In the genomic region with DNA sequence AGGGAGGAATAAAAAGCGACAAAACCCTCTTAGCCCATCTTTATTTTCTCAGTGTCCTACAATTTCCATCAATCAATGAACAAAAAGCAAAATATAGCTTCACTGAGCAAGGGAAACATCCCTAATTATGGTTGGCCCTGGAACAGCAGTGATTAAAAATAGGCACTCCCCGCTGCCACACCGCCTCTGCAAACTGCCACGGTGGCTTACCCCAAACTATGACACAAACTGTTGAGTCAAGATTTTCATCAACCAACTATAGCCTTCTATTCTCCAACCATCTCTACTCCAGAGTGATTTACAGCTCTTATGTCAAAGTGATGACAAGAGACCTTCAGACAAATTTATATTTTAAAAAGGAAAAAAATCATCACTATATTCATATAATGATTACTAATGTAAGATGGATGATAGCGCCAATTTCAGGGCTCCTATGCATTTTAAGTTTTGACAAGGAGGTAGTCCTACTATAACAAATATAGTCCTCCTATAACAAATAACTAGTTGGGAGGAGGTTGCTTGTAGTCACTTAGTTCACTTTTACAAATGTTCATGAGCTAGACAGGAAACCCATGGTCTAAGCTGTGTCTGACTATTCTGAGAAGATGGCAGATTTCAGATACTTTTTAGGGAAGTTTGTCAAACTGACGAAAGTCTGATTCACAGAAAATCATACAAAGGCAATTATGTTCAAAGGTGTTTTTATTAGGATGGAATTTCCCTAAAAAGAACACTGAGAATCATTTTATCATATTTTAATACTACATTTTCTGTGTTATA, we compare ENCODE assay signal across 11 cellular contexts. TPM values are rescaled to one million over a fixed set of nuclear protein-coding genes. Genes with fewer than 3 reads are reported as not detected.
DNase-seq lines count a peak whose midpoint lies in the region; ATAC-seq and TF ChIP-seq lines count a peak whose summit lies in the region.
"Had no signal": no experiment of that assay in that cellular context is flagged by ENCODE, and none has a peak within 500 bp of the region (broad histone marks: within the 10 kb centered on the region; RNA-seq: fewer than 3 reads in every experiment).

No MANE protein-coding gene starts in this region.

- peaks cover 18% of the 10 kb centered on the region for H3K4me1 Mint-ChIP-seq in activated CD8-positive, alpha-beta T cell treated with anti-CD3 and anti-CD28 coated beads, Interleukin-2, amount 10 ng/mL, durations not matched to agents 7 days and 5 days (ENCODE audit: low read depth)

- H3K36me3 ChIP-seq in lower lobe of right lung, result peaks cover 31% of the 10 kb centered on the region

- H3K27ac Mint-ChIP-seq in activated CD8-positive, alpha-beta T cell treated with anti-CD3 and anti-CD28 coated beads, Interleukin-2, amount 10 ng/mL, durations not matched to agents 7 days and 5 days, result peak overlapping the region; percentile 41

- ATAC-seq in right cardiac atrium, result no peak
- ATAC-seq in Right ventricle myocardium inferior, result no peak
- no peak for ATAC-seq in activated CD8-positive, alpha-beta T cell treated with anti-CD3 and anti-CD28 coated beads, Interleukin-2, amount 10 ng/mL, durations not matched to agents 7 days and 5 days
- ATAC-seq in lower lobe of right lung, result peak; percentile 23 to 64
- ATAC-seq in GM18867 (IDR thresholded peaks at IDR 0.05; ENCODE audit: unreplicated experiment), result no peak
- ATAC-seq in GM19467 (IDR thresholded peaks at IDR 0.05; ENCODE audit: unreplicated experiment), result no peak

- TF ChIP-seq CTCF in lower lobe of right lung (IDR thresholded peaks at IDR 0.05), result no peak

- WGBS in right cardiac atrium, result 84% methylated on average over 6 of the region's 6 CpGs

- H3K4me3 ChIP-seq in right cardiac atrium (ENCODE audit: low read length), result no peak overlapping the region
- H3K4me3 ChIP-seq in lower lobe of right lung, result no peak overlapping the region
- H3K4me3 ChIP-seq: SJSA1 had no signal

- no peak overlapping the region for H3K4me3 Mint-ChIP-seq in activated CD8-positive, alpha-beta T cell treated with anti-CD3 and anti-CD28 coated beads, Interleukin-2, amount 10 ng/mL, durations not matched to agents 7 days and 5 days

- H3K9me3 Mint-ChIP-seq in activated CD8-positive, alpha-beta T cell treated with anti-CD3 and anti-CD28 coated beads, Interleukin-2, amount 10 ng/mL, durations not matched to agents 7 days and 5 days (ENCODE audit: insufficient read depth), result no peaks in the 10 kb centered on the region

- no peaks in the 10 kb centered on the region for H3K4me1 ChIP-seq in right cardiac atrium (ENCODE audit: control insufficient read depth, insufficient read depth, low read length)
- peaks cover 13% of the 10 kb centered on the region for H3K4me1 ChIP-seq in lower lobe of right lung

- CTCF ChIA-PET in activated CD8-positive, alpha-beta T cell treated with anti-CD3 and anti-CD28 coated beads, Interleukin-2, amount 10 ng/mL, durations not matched to agents 7 days and 5 days (lab: Charles Lee), result interaction anchor here (0.8 to 7.7 kb wide), 7 partner anchors 9 to 62 kb away, joined by 3 to 41 read pairs (median 4); a partner anchor contains a TSS

- H3K9me3 ChIP-seq in right cardiac atrium (ENCODE audit: control insufficient read depth, low read length) (no peaks in the 10 kb centered on the region), lower lobe of right lung (no peaks in the 10 kb centered on the region)
- H3K9me3 ChIP-seq: SJSA1 had no signal

- DNase-seq in right cardiac atrium (no peak), Right ventricle myocardium inferior (ENCODE audit: missing footprints) (no peak), lower lobe of right lung (no peak), iPS-NIHi11 (ENCODE audit: low spot score) (no peak), NCI-H187 treated with DMSO at 0.1 percent for 48 hours (lab: John Stamatoyannopoulos, UW) (no peak)
- no peak for DNase-seq in activated CD8-positive, alpha-beta T cell treated with anti-CD3 and anti-CD28 coated beads, Interleukin-2, amount 10 ng/mL, durations not matched to agents 7 days and 5 days

- H3K27me3 ChIP-seq in right cardiac atrium (ENCODE audit: control insufficient read depth, insufficient read depth), result no peaks in the 10 kb centered on the region
- H3K27me3 ChIP-seq in lower lobe of right lung (ENCODE audit: low read depth), result no peaks in the 10 kb centered on the region
- H3K27me3 ChIP-seq: SJSA1 had no signal

- H3K36me3 Mint-ChIP-seq in activated CD8-positive, alpha-beta T cell treated with anti-CD3 and anti-CD28 coated beads, Interleukin-2, amount 10 ng/mL, durations not matched to agents 7 days and 5 days (ENCODE audit: low read depth), result peaks cover 38% of the 10 kb centered on the region

- POLR2A ChIA-PET in activated CD8-positive, alpha-beta T cell treated with anti-CD3 and anti-CD28 coated beads, Interleukin-2, amount 10 ng/mL, durations not matched to agents 7 days and 5 days (lab: Charles Lee), result interaction anchor here (0.8 to 2.0 kb wide), 2 partner anchors 26 to 62 kb away, joined by 3 to 4 read pairs; a partner anchor contains a TSS

- H3K27me3 Mint-ChIP-seq in activated CD8-positive, alpha-beta T cell treated with anti-CD3 and anti-CD28 coated beads, Interleukin-2, amount 10 ng/mL, durations not matched to agents 7 days and 5 days (ENCODE audit: low read depth), result no peaks in the 10 kb centered on the region

- H3K27ac ChIP-seq in right cardiac atrium (ENCODE audit: low read length), result peak overlapping the region; percentile 46
- H3K27ac ChIP-seq in lower lobe of right lung, result peak overlapping the region; percentile 8

- intact Hi-C loops in right cardiac atrium (cut with DNase I) (no loop called here), Right ventricle myocardium inferior (cut with DNase I) (no loop called here), lower lobe of right lung (cut with DNase I) (no loop called here)

RNA-seq across cellular contexts. Expression of a gene that starts 26.3 kb away (rescaled TPM):
- 10 to 100 TPM; 10.6 to 11.9 (median 11.6) TPM for total RNA-seq in right cardiac atrium
- polyA plus RNA-seq in right cardiac atrium, result 5.2 TPM
- total RNA-seq in Right ventricle myocardium inferior, result 9.1 TPM
- 10 to 100 TPM; 22.9 to 23.3 TPM for total RNA-seq in activated CD8-positive, alpha-beta T cell treated with anti-CD3 and anti-CD28 coated beads, Interleukin-2, amount 10 ng/mL, durations not matched to agents 7 days and 5 days
- total RNA-seq in lower lobe of right lung, result 34.1 TPM

RNA-seq across cellular contexts. Expression of a gene that starts 32.5 kb away (rescaled TPM):
- not detected for total RNA-seq in right cardiac atrium
- not detected for polyA plus RNA-seq in right cardiac atrium
- total RNA-seq in Right ventricle myocardium inferior, result not detected
- not detected for total RNA-seq in activated CD8-positive, alpha-beta T cell treated with anti-CD3 and anti-CD28 coated beads, Interleukin-2, amount 10 ng/mL, durations not matched to agents 7 days and 5 days
- not detected for total RNA-seq in lower lobe of right lung
- total RNA-seq: activated CD8-positive, alpha-beta memory T cell treated with anti-CD3 and anti-CD28 coated beads for 36 hours; SJSA1 had no signal
- polyA plus RNA-seq: BJ had no signal

Comparison
In these comparisons a context has a peak if more than half of its experiments do, and no peak if none do; other contexts are left out.
1. ATAC-seq: peak in lower lobe of right lung (2 of 2); none in right cardiac atrium (0 of 2), Right ventricle myocardium inferior (single experiment), activated CD8-positive, alpha-beta T cell treated with anti-CD3 and anti-CD28 coated beads, Interleukin-2, amount 10 ng/mL, durations not matched to agents 7 days and 5 days (single experiment), GM18867 (single experiment) and GM19467 (single experiment).